In the genomic region with DNA sequence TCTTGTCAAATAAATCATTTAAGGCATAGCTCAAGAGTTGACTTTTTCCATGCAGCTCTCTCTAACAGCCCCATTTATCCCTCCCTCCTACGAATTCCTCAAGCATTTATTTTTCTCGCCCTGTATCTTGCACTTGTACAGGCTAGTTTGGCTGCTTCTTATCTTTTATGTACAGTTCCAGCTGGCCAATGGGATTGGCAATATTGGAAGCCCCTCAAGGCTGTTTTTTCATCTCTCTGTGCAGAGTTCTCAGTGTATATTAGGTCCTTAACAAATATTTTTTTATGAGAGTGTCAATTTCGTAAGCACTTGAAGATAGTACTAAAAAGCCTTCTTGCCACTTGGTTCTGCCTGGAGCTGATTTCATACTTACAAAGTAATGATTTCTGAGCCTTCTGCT, we compare ENCODE assay signal across 20 cellular contexts.
"Had no signal": no experiment of that assay in that cellular context is flagged by ENCODE, and none has a peak within 500 bp of the region (broad histone marks: within the 10 kb centered on the region; RNA-seq: fewer than 3 reads in every experiment).

No MANE protein-coding gene starts in this region.

- H3K4me3 Mint-ChIP-seq: memory B cell; naive B cell; natural killer cell treated with Interleukin-12 subunit alpha and Interleukin-12 subunit beta and Interleukin-15 and Interleukin-18, amount 100 ng/mL, for 72 hours; neural progenitor cell; stimulated activated effector memory CD8-positive, alpha-beta T cell treated with anti-CD3 and anti-CD28 coated beads, Interleukin-12 subunit alpha, Interleukin-12 subunit beta, amount 100 ng/mL, for 72 hours; type B pancreatic cell had no signal

- H3K9me3 Mint-ChIP-seq: neural progenitor cell had no signal

- H3K9me3 ChIP-seq: colonic mucosa, esophagus muscularis mucosa, mucosa of descending colon, prostate gland, sigmoid colon, stomach, tibial artery had no signal

- H3K9ac ChIP-seq: neural progenitor cell had no signal

- H3K27ac ChIP-seq: colonic mucosa, esophagus muscularis mucosa, neural progenitor cell, prostate gland, sigmoid colon, stomach had no signal

- H3K4me1 ChIP-seq: colonic mucosa, esophagus muscularis mucosa, prostate gland, sigmoid colon, stomach had no signal

- H3K4me2 ChIP-seq: neural progenitor cell had no signal

- H3K36me3 Mint-ChIP-seq: memory B cell; natural killer cell treated with Interleukin-12 subunit alpha and Interleukin-12 subunit beta and Interleukin-15 and Interleukin-18, amount 100 ng/mL, for 72 hours; stimulated activated effector memory CD8-positive, alpha-beta T cell treated with anti-CD3 and anti-CD28 coated beads, Interleukin-12 subunit alpha, Interleukin-12 subunit beta, amount 100 ng/mL, for 72 hours; type B pancreatic cell had no signal

- H3K27ac Mint-ChIP-seq: memory B cell; natural killer cell treated with Interleukin-12 subunit alpha and Interleukin-12 subunit beta and Interleukin-15 and Interleukin-18, amount 100 ng/mL, for 72 hours; neural progenitor cell; stimulated activated effector memory CD8-positive, alpha-beta T cell treated with anti-CD3 and anti-CD28 coated beads, Interleukin-12 subunit alpha, Interleukin-12 subunit beta, amount 100 ng/mL, for 72 hours; type B pancreatic cell had no signal

- DNase-seq: colonic mucosa; dermis blood vessel endothelial cell; effector memory CD4-positive, alpha-beta T cell; head of caudate nucleus; mucosa of descending colon; naive B cell; sigmoid colon; stimulated activated CD4-positive, alpha-beta T cell treated with anti-CD3 and anti-CD28 coated beads, Interleukin-2, amount 100 ng/mL, for 24 hours; stimulated activated CD4-positive, alpha-beta T cell treated with anti-CD3 and anti-CD28 coated beads, Interleukin-4, amount 100 ng/mL, for 24 hours; stimulated activated naive CD4-positive, alpha-beta T cell treated with Interleukin-2 at 50 U/mL for 16 hours; stomach; tibial artery had no signal

- H3K4me3 ChIP-seq: colonic mucosa, esophagus muscularis mucosa, lung, mucosa of descending colon, neural progenitor cell, prostate gland, sigmoid colon, stomach, tibial artery had no signal

- H2AFZ ChIP-seq: neural progenitor cell had no signal

- H3K27me3 Mint-ChIP-seq: memory B cell; naive B cell; natural killer cell treated with Interleukin-12 subunit alpha and Interleukin-12 subunit beta and Interleukin-15 and Interleukin-18, amount 100 ng/mL, for 72 hours; type B pancreatic cell had no signal

- H3K36me3 ChIP-seq: colonic mucosa, esophagus muscularis mucosa, neural progenitor cell, prostate gland, sigmoid colon, stomach, tibial artery had no signal

- H3K4me1 Mint-ChIP-seq: stimulated activated effector memory CD8-positive, alpha-beta T cell treated with anti-CD3 and anti-CD28 coated beads, Interleukin-12 subunit alpha, Interleukin-12 subunit beta, amount 100 ng/mL, for 72 hours had no signal

- H3K27me3 ChIP-seq: colonic mucosa, esophagus muscularis mucosa, neural progenitor cell, sigmoid colon, stomach, tibial artery had no signal
